ENCODE assay signal across 11 cellular contexts in genomic region chr15:90592144-90592887, GRCh38.
A peak's percentile ranks its signal among the peaks of the same experiment; 100 is the strongest.
DNase-seq lines count a peak whose midpoint lies in the region; ATAC-seq and TF ChIP-seq lines count a peak whose summit lies in the region.
"Had no signal": no experiment of that assay in that cellular context is flagged by ENCODE, and none has a peak within 500 bp of the region (broad histone marks: within the 10 kb centered on the region; RNA-seq: fewer than 3 reads in every experiment).

No MANE protein-coding gene starts in this region.

- no peaks in the 10 kb centered on the region for H3K27me3 ChIP-seq in PC-3 (ENCODE audit: low read length)
- no peaks in the 10 kb centered on the region for H3K27me3 ChIP-seq in skeletal muscle satellite cell (ENCODE audit: control insufficient read depth, insufficient read depth, low read length)
- H3K27me3 ChIP-seq: BLaER1 had no signal

- H3K36me3 ChIP-seq in PC-3 (ENCODE audit: low read depth, low read length) = no peaks in the 10 kb centered on the region
- H3K36me3 ChIP-seq in skeletal muscle satellite cell (ENCODE audit: insufficient read depth, low read length) = no peaks in the 10 kb centered on the region

- POLR2A ChIA-PET in PC-3 (lab: Charles Lee; ENCODE audit: unreplicated experiment) = no interaction called here

- H3K4me3 Mint-ChIP-seq in activated CD4-positive, alpha-beta T cell treated with anti-CD3 and anti-CD28 coated beads, Interleukin-2, amount 10 ng/mL, durations not matched to agents 24 days and 14 days = peak overlapping the region; percentile 4

- H3K4me2 ChIP-seq in PC-3 (ENCODE audit: low read length) (peak overlapping the region; percentile 3; the same call in 1 of the 2 replicates), skeletal muscle satellite cell (ENCODE audit: low read length) (peak overlapping the region; percentile 66)
- H3K4me2 ChIP-seq: BLaER1 had no signal

- H3K9me3 Mint-ChIP-seq in activated CD4-positive, alpha-beta T cell treated with anti-CD3 and anti-CD28 coated beads, Interleukin-2, amount 10 ng/mL, durations not matched to agents 24 days and 14 days = no peaks in the 10 kb centered on the region
- H3K9me3 Mint-ChIP-seq: effector memory CD8-positive, alpha-beta T cell had no signal

- no TSS peak for BruUV-seq in PC-3 (replicated peaks; lab: Mats Ljungman, UMichigan)

- H2AFZ ChIP-seq in PC-3 (ENCODE audit: low read length) = no peak overlapping the region

- no peaks in the 10 kb centered on the region for H3K9me2 ChIP-seq in PC-3 (replicated peaks; ENCODE audit: low read length)

- H3K27ac ChIP-seq in PC-3 (ENCODE audit: low read length) (peak overlapping the region; percentile 48), epithelial cell of prostate (peak overlapping the region; percentile 64)
- H3K27ac ChIP-seq: BLaER1 had no signal

- peak; percentile 63 for ATAC-seq in PC-3
- ATAC-seq in HG03095 (IDR thresholded peaks at IDR 0.05; ENCODE audit: unreplicated experiment) = no peak
- ATAC-seq: effector memory CD8-positive, alpha-beta T cell had no signal

- H3F3A ChIP-seq in PC-3 (ENCODE audit: low read length, unreplicated experiment) = no peaks in the 10 kb centered on the region

- H3K27me3 Mint-ChIP-seq in activated CD4-positive, alpha-beta T cell treated with anti-CD3 and anti-CD28 coated beads, Interleukin-2, amount 10 ng/mL, durations not matched to agents 24 days and 14 days = no peaks in the 10 kb centered on the region
- H3K27me3 Mint-ChIP-seq: effector memory CD8-positive, alpha-beta T cell had no signal

- CTCF ChIA-PET in PC-3 (lab: Charles Lee) = no interaction called here

- peaks cover 31% of the 10 kb centered on the region for H3K4me1 ChIP-seq in PC-3 (ENCODE audit: insufficient read depth, low read length)
- peaks cover 55% of the 10 kb centered on the region for H3K4me1 ChIP-seq in skeletal muscle satellite cell (ENCODE audit: control insufficient read depth, insufficient read depth, low read length)

- no peak overlapping the region for H3K9ac ChIP-seq in PC-3 (ENCODE audit: low read length)
- peak overlapping the region; percentile 28 for H3K9ac ChIP-seq in skeletal muscle satellite cell (ENCODE audit: low read depth, low read length)
- H3K9ac ChIP-seq: BLaER1 had no signal

- H3K27ac Mint-ChIP-seq in activated CD4-positive, alpha-beta T cell treated with anti-CD3 and anti-CD28 coated beads, Interleukin-2, amount 10 ng/mL, durations not matched to agents 24 days and 14 days = peak overlapping the region; percentile 72

- DNase-seq in activated CD4-positive, alpha-beta T cell treated with anti-CD3 and anti-CD28 coated beads, Interleukin-2, amount 10 ng/mL, durations not matched to agents 24 days and 14 days = no peak
- DNase-seq in activated CD4-positive, alpha-beta T cell treated with anti-CD3 and anti-CD28 coated beads for 1 hour = no peak
- DNase-seq in PC-3 (peak; percentile 63), epithelial cell of prostate (ENCODE audit: low read depth, low spot score) (peak; percentile 40), NCI-H1930 (lab: John Stamatoyannopoulos, UW) (no peak)
- DNase-seq in NK-92 treated with Interleukin-12 subunit alpha and Interleukin-12 subunit beta, amount 100 ng/mL, for 24 hours (lab: John Stamatoyannopoulos, UW) = no peak
- DNase-seq: effector memory CD8-positive, alpha-beta T cell; NCI-H1436 had no signal

- peaks cover 49% of the 10 kb centered on the region for H3K36me3 Mint-ChIP-seq in activated CD4-positive, alpha-beta T cell treated with anti-CD3 and anti-CD28 coated beads, Interleukin-2, amount 10 ng/mL, durations not matched to agents 24 days and 14 days (ENCODE audit: low read depth)

- intact Hi-C loops in activated CD4-positive, alpha-beta T cell treated with anti-CD3 and anti-CD28 coated beads, Interleukin-2, amount 10 ng/mL, durations not matched to agents 24 days and 14 days (cut with micrococcal nuclease) = loop anchor here (2.0 to 10.0 kb wide), 2 partner anchors 62 to 268 kb away; no protein-coding TSS in a partner anchor
- intact Hi-C loops in PC-3 (cut with micrococcal nuclease) = no loop called here

- H3K4me3 ChIP-seq in PC-3 (ENCODE audit: low read length) (no peak overlapping the region), skeletal muscle satellite cell (ENCODE audit: low read length) (no peak overlapping the region)
- H3K4me3 ChIP-seq: BLaER1 had no signal

- TF ChIP-seq CTCF in PC-3 (conservative IDR thresholded peaks at IDR 0.05; ENCODE audit: low read depth, low read length) = no peak

- H4K20me1 ChIP-seq in PC-3 (ENCODE audit: low read length) = no peaks in the 10 kb centered on the region

- H3K4me1 Mint-ChIP-seq in activated CD4-positive, alpha-beta T cell treated with anti-CD3 and anti-CD28 coated beads, Interleukin-2, amount 10 ng/mL, durations not matched to agents 24 days and 14 days = peaks cover 65% of the 10 kb centered on the region

- no peaks in the 10 kb centered on the region for H3K79me2 ChIP-seq in PC-3 (ENCODE audit: low read length)

- no peaks in the 10 kb centered on the region for H3K9me3 ChIP-seq in PC-3 (ENCODE audit: low read length)
- H3K9me3 ChIP-seq in skeletal muscle satellite cell (replicated peaks; ENCODE audit: low read length) = no peaks in the 10 kb centered on the region
- H3K9me3 ChIP-seq: BLaER1 had no signal

Comparison
In these comparisons a context has a peak if more than half of its experiments do, and no peak if none do; other contexts are left out.
1. DNase-seq: peak in PC-3 (single experiment) and epithelial cell of prostate (single experiment); none in activated CD4-positive, alpha-beta T cell treated with anti-CD3 and anti-CD28 coated beads, Interleukin-2, amount 10 ng/mL, durations not matched to agents 24 days and 14 days (single experiment), activated CD4-positive, alpha-beta T cell treated with anti-CD3 and anti-CD28 coated beads for 1 hour (single experiment), NCI-H1930 (0 of 2) and NK-92 treated with Interleukin-12 subunit alpha and Interleukin-12 subunit beta, amount 100 ng/mL, for 24 hours (single experiment).